In the genomic region with DNA sequence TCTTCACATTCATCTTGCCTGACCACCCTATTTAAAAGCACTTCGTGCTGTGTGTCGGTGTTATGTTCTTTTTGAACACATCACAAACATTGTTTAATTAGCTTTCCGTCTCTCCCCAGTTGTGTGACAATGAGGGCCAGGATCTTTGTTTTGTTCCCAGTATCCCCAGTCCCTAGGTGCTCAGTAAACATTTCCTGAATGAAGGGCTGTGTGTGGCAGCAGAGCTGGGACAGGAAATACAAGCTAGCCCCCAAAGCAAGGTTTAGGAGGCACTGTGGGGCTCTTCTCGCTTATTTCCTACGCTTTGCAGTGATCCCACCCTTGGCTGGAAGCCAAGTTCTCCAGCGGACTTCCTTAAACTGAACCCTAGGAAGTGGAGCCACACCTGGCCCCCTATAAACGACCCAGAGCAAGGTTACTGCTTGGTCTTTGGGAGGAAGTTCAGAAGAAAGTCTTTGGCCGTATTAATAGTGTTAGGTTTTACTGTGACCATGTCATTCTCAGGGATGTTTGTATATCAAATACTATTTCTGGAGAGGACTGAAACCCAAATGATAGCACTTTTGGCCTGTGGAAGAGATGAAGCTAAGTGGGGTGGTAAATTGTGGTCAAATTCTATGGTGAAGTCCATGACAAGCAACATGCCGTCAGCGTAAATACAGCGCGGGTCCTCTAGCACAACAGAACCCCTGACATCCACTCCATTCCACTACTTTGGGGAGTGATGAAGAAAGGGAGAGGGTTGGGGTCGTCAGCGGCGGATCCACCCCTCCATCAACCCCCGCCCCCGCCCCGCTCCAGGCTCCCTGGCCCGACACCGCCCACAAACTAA, we compare ENCODE assay signal across 8 cellular contexts. TPM values are rescaled to one million over a fixed set of nuclear protein-coding genes. Genes with fewer than 3 reads are reported as not detected.
A peak's percentile ranks its signal among the peaks of the same experiment; 100 is the strongest.
DNase-seq lines count a peak whose midpoint lies in the region; ATAC-seq and TF ChIP-seq lines count a peak whose summit lies in the region.

No MANE protein-coding gene starts in this region.

- TF ChIP-seq POLR2A in esophagus muscularis mucosa (IDR thresholded peaks at IDR 0.05; ENCODE audit: low read depth): no peak

- H3K9ac ChIP-seq in PC-3 (ENCODE audit: low read length): no peak overlapping the region

- H3K27me3 ChIP-seq in PC-3 (ENCODE audit: low read length): no peaks in the 10 kb centered on the region
- H3K27me3 ChIP-seq in esophagus muscularis mucosa: no peaks in the 10 kb centered on the region

- TF ChIP-seq EP300 in esophagus muscularis mucosa (IDR thresholded peaks at IDR 0.05): no peak

- H3K79me2 ChIP-seq in PC-3 (ENCODE audit: low read length): peaks cover 24% of the 10 kb centered on the region

- H3K4me2 ChIP-seq in PC-3 (ENCODE audit: low read length): peak overlapping the region; percentile 80

- H3K4me1 ChIP-seq in PC-3 (ENCODE audit: insufficient read depth, low read length): peaks cover 19% of the 10 kb centered on the region
- H3K4me1 ChIP-seq in esophagus muscularis mucosa: peaks cover 23 to 42% (median 33%) of the 10 kb centered on the region in 4 donors

- peak overlapping the region; percentile 79 for H3K4me3 ChIP-seq in PC-3 (ENCODE audit: low read length)
- H3K4me3 ChIP-seq in esophagus muscularis mucosa: peak overlapping the region; percentile 67 to 82 (median 70)
- peak overlapping the region; percentile 58 for H3K4me3 ChIP-seq in retinal pigment epithelial cell (ENCODE audit: low read length)

- no peaks in the 10 kb centered on the region for H3K9me2 ChIP-seq in PC-3 (replicated peaks; ENCODE audit: low read length)

- TF ChIP-seq CTCF in PC-3 (conservative IDR thresholded peaks at IDR 0.05; ENCODE audit: low read depth, low read length) (no peak), esophagus muscularis mucosa (IDR thresholded peaks at IDR 0.05) (no peak), retinal pigment epithelial cell (conservative IDR thresholded peaks at IDR 0.05; ENCODE audit: low read depth, low read length) (no peak)

- H2AFZ ChIP-seq in PC-3 (ENCODE audit: low read length): peak overlapping the region; percentile 51

- POLR2A ChIA-PET in PC-3 (lab: Charles Lee; ENCODE audit: unreplicated experiment): no interaction called here

- ATAC-seq in GM18511 (IDR thresholded peaks at IDR 0.05; ENCODE audit: unreplicated experiment) (peak; percentile 15), PC-3 (no peak), GM18517 (IDR thresholded peaks at IDR 0.05; ENCODE audit: unreplicated experiment) (no peak)

- no peaks in the 10 kb centered on the region for H3F3A ChIP-seq in PC-3 (ENCODE audit: low read length, unreplicated experiment)

- 13% methylated on average over 18 of the region's 20 CpGs for WGBS in esophagus muscularis mucosa

- no peaks in the 10 kb centered on the region for H3K9me3 ChIP-seq in PC-3 (ENCODE audit: low read length)
- H3K9me3 ChIP-seq in esophagus muscularis mucosa: no peaks in the 10 kb centered on the region

- no TSS peak for BruUV-seq in PC-3 (replicated peaks; lab: Mats Ljungman, UMichigan)

- CTCF ChIA-PET in PC-3 (lab: Charles Lee): interaction anchor here (0.8 to 1.1 kb wide), 2 partner anchors 33 to 110 kb away, joined by 3 to 7 read pairs; partner anchors contain the start of gene PPARD

- no peak overlapping the region for H3K27ac ChIP-seq in PC-3 (ENCODE audit: low read length)
- H3K27ac ChIP-seq in esophagus muscularis mucosa (replicated peaks in 1 of 4): peak overlapping the region; percentile 74 to 80 (median 80)

- H3K36me3 ChIP-seq in PC-3 (ENCODE audit: low read depth, low read length) (no peaks in the 10 kb centered on the region; the same call in 1 of the 2 replicates), esophagus muscularis mucosa (peaks cover 0 to 13% (median 10%) of the 10 kb centered on the region in 4 donors)

- no peaks in the 10 kb centered on the region for H4K20me1 ChIP-seq in PC-3 (ENCODE audit: low read length)

- intact Hi-C loops in PC-3 (cut with micrococcal nuclease): loop anchor here (2.0 kb wide), 1 partner anchor 15 kb away; no protein-coding TSS in a partner anchor
- intact Hi-C loops in esophagus muscularis mucosa (cut with DNase I): no loop called here

- DNase-seq in PC-3 (no peak), esophagus muscularis mucosa (ENCODE audit: extremely low spot score) (no peak), retinal pigment epithelial cell (ENCODE audit: low read depth) (no peak), ureter (ENCODE audit: low spot score) (no peak), NCI-H1092 treated with DMSO at 0.1 percent for 48 hours (lab: John Stamatoyannopoulos, UW) (no peak)
- DNase-seq in activated effector memory CD4-positive, alpha-beta T cell treated with Interleukin-2 at 50 U/mL for 16 hours: no peak

RNA-seq across cellular contexts. Expression of gene FANCE, which starts 0.6 kb away (rescaled TPM):
- total RNA-seq in PC-3 (2014; rRNA removed) (13.8 and 18.6 TPM in 2 replicates), esophagus muscularis mucosa (1 to 10 TPM; 1.7 to 6.3 (median 5.0) TPM), ureter (5.5 TPM)

RNA-seq across cellular contexts. Expression of gene RPL10A, which starts 16.6 kb away (rescaled TPM):
- total RNA-seq in PC-3 (2014; rRNA removed) (1,114 and 1,509 TPM in 2 replicates), esophagus muscularis mucosa (1,000 to 10,000 TPM; 1,484 to 1,840 (median 1,566) TPM), ureter (2,073 TPM)

RNA-seq across cellular contexts. Expression of gene TEAD3, which starts 45.3 kb away (rescaled TPM):
- total RNA-seq in PC-3 (2014; rRNA removed): 9.2 and 15.4 TPM in 2 replicates
- 100 to 1,000 TPM in 1 of 4 donors, 10 to 100 TPM in 3; 71.4 to 123 (median 78.5) TPM for total RNA-seq in esophagus muscularis mucosa
- total RNA-seq in ureter: 60.3 TPM
